23 cellular contexts compared by ENCODE assay signal in the genomic region with DNA sequence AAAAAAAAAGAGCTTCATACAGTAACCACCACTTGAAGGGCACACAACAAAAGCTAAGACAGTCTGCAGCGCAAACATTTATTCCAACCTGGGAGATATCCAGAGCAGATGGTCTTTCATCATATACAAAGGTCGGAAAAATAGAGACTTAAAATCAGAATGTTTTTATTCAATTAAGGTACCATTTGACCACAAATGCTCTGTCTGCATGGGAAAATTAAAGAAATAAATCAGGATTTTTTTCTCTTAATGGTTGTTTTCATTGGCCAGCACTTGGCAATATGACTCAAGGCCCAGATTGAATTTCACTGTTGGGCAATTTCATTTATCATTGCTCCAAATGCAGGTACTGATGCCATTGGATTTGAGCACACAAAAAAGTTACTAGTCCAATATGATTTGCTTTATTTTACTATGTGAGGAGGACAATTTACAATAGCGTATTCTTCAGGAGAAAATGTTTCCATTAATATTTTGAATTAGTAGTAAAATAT.
A peak's percentile ranks its signal among the peaks of the same experiment; 100 is the strongest.
DNase-seq lines count a peak whose midpoint lies in the region; ATAC-seq, FAIRE-seq and TF ChIP-seq lines count a peak whose summit lies in the region.
"Had no signal": no experiment of that assay in that cellular context is flagged by ENCODE, and none has a peak within 500 bp of the region (broad histone marks: within the 10 kb centered on the region; RNA-seq: fewer than 3 reads in every experiment).

No MANE protein-coding gene starts in this region.

- H3K9ac ChIP-seq in SK-N-SH = no peak overlapping the region

- no peaks in the 10 kb centered on the region for H3K36me3 ChIP-seq in SK-N-SH (replicated peaks in 1 of 2; ENCODE audit: control insufficient read depth in 1 of 2, insufficient read depth in 2 of 2, low read length in 1 of 2)
- no peaks in the 10 kb centered on the region for H3K36me3 ChIP-seq in bronchial epithelial cell (ENCODE audit: control insufficient read depth, insufficient read depth, low read length)
- H3K36me3 ChIP-seq: Peyer's patch, SJCRH30 had no signal

- no peak overlapping the region for H3K4me2 ChIP-seq in SK-N-SH

- TF ChIP-seq RAD21 in SK-N-SH (IDR thresholded peaks at IDR 0.05; ENCODE audit: low read length) = no peak

- CTCF ChIA-PET in SK-N-SH (lab: Yijun Ruan, JAX) = no interaction called here

- TF ChIP-seq EP300 in SK-N-SH (IDR thresholded peaks at IDR 0.05; ENCODE audit: borderline replicate concordance in 1 of 2, low read depth in 1 of 2, low read length in 1 of 2) = no peak

- no peaks in the 10 kb centered on the region for H3K9me3 ChIP-seq in SK-N-SH
- H3K9me3 ChIP-seq: Peyer's patch, SJCRH30 had no signal

- no peak for FAIRE-seq in bronchial epithelial cell (lab: Jason Lieb, UNC)
- FAIRE-seq in urothelium cell line (lab: Jason Lieb, UNC) = no peak
- FAIRE-seq: GM12891, H1, HepG2 had no signal

- H3K4me1 ChIP-seq in SK-N-SH (ENCODE audit: control insufficient read depth in 1 of 2, insufficient read depth in 2 of 2, low read depth in 1 of 2, low read length in 1 of 2) = peaks cover 0 to 6% of the 10 kb centered on the region in 2 experiments; a peak in 2 of 4 replicates
- H3K4me1 ChIP-seq: Peyer's patch, SJCRH30 had no signal

- H3F3A ChIP-seq in SK-N-SH (replicated peaks; ENCODE audit: insufficient read depth) = no peaks in the 10 kb centered on the region

- no peaks in the 10 kb centered on the region for H3K27me3 ChIP-seq in SK-N-SH (ENCODE audit: insufficient read depth)
- H3K27me3 ChIP-seq in bronchial epithelial cell (ENCODE audit: control insufficient read depth, insufficient read depth, low read length) = no peaks in the 10 kb centered on the region
- H3K27me3 ChIP-seq: Peyer's patch, SJCRH30 had no signal

- TF ChIP-seq CTCF in SK-N-SH (IDR thresholded peaks at IDR 0.05) (no peak), bronchial epithelial cell (IDR thresholded peaks at IDR 0.05; ENCODE audit: insufficient read depth, low read length, severe bottlenecking) (no peak)

- ATAC-seq in SK-N-SH treated with all-trans-retinoic acid at 6 μM for 48 hours = no peak
- no peak for ATAC-seq in GM21825 (IDR thresholded peaks at IDR 0.05; ENCODE audit: unreplicated experiment)
- no peak for ATAC-seq in GM19397 (IDR thresholded peaks at IDR 0.05; ENCODE audit: unreplicated experiment)
- ATAC-seq: CD8-positive, alpha-beta T cell; HepG2 had no signal

- H3K27ac ChIP-seq in SK-N-SH (ENCODE audit: low read depth in 2 of 2, low read length in 1 of 2) = no peak overlapping the region
- H3K27ac ChIP-seq: Peyer's patch, SJCRH30 had no signal

- no peak overlapping the region for H3K4me3 ChIP-seq in SK-N-SH (ENCODE audit: low read depth in 2 of 2, low read length in 1 of 2)
- H3K4me3 ChIP-seq in bronchial epithelial cell (ENCODE audit: low read depth, low read length) = no peak overlapping the region
- H3K4me3 ChIP-seq: Peyer's patch, SJCRH30 had no signal

- 59% methylated on average over 3 of the region's 3 CpGs for WGBS in SK-N-SH (ENCODE audit: low lambda C conversion rate)

- POLR2A ChIA-PET in SK-N-SH (lab: Yijun Ruan, JAX) = no interaction called here

- DNase-seq in SK-N-SH = no peak
- peak; percentile 2 for DNase-seq in bronchial epithelial cell (ENCODE audit: low read depth)
- peak; percentile 29 for DNase-seq in fibroblast of peridontal ligament (ENCODE audit: extremely low read depth)
- peak; percentile 22 for DNase-seq in stromal cell of bone marrow (ENCODE audit: low read depth)
- DNase-seq in urothelium cell line (ENCODE audit: low spot score) = no peak
- DNase-seq: 8988T; C1 segment of cervical spinal cord; CD8-positive, alpha-beta T cell; DMS153; KBM-7; NCI-H1105 treated with DMSO at 0.1 percent for 48 hours; NCI-H2029 treated with DMSO at 0.1 percent for 48 hours; NCI-H2171 treated with DMSO at 0.1 percent for 48 hours; NCI-H446; NCI-H526; Peyer's patch; SJCRH30 had no signal

- H4K20me1 ChIP-seq in SK-N-SH (ENCODE audit: insufficient read depth) = no peaks in the 10 kb centered on the region

- H3K9me2 ChIP-seq in SK-N-SH = no peaks in the 10 kb centered on the region

- H2AFZ ChIP-seq in SK-N-SH (ENCODE audit: low read depth) = no peak overlapping the region

- no peaks in the 10 kb centered on the region for H3K79me2 ChIP-seq in SK-N-SH (ENCODE audit: insufficient read depth)

TF ChIP-seq in SK-N-SH treated with all-trans-retinoic acid at 6 μM for 48 hours, 23 proteins besides CTCF, POLR2A, EP300 and RAD21:
- no peak for TF ChIP-seq ZNF565 (CRISPR knock-in tag; conservative IDR thresholded peaks at IDR 0.05; ENCODE audit: low read depth)
- TF ChIP-seq CREB5 (CRISPR knock-in tag; IDR thresholded peaks at IDR 0.05; ENCODE audit: low read depth) = 0 out of 2 replicates have a peak, but pooled peaks have one; percentile 31
- TF ChIP-seq ISL1 (CRISPR knock-in tag; IDR thresholded peaks at IDR 0.05) = peak; percentile 97

TF ChIP-seq in SK-N-SH, 30 proteins besides CTCF, POLR2A, EP300 and RAD21:
- TF ChIP-seq, protein P1, sequence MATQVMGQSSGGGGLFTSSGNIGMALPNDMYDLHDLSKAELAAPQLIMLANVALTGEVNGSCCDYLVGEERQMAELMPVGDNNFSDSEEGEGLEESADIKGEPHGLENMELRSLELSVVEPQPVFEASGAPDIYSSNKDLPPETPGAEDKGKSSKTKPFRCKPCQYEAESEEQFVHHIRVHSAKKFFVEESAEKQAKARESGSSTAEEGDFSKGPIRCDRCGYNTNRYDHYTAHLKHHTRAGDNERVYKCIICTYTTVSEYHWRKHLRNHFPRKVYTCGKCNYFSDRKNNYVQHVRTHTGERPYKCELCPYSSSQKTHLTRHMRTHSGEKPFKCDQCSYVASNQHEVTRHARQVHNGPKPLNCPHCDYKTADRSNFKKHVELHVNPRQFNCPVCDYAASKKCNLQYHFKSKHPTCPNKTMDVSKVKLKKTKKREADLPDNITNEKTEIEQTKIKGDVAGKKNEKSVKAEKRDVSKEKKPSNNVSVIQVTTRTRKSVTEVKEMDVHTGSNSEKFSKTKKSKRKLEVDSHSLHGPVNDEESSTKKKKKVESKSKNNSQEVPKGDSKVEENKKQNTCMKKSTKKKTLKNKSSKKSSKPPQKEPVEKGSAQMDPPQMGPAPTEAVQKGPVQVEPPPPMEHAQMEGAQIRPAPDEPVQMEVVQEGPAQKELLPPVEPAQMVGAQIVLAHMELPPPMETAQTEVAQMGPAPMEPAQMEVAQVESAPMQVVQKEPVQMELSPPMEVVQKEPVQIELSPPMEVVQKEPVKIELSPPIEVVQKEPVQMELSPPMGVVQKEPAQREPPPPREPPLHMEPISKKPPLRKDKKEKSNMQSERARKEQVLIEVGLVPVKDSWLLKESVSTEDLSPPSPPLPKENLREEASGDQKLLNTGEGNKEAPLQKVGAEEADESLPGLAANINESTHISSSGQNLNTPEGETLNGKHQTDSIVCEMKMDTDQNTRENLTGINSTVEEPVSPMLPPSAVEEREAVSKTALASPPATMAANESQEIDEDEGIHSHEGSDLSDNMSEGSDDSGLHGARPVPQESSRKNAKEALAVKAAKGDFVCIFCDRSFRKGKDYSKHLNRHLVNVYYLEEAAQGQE (IDR thresholded peaks at IDR 0.05; ENCODE audit: low read depth, low read length) = no peak
- TF ChIP-seq USF2 (IDR thresholded peaks at IDR 0.05; ENCODE audit: borderline replicate concordance, low read depth, low read length) (no peak), RFX5 (IDR thresholded peaks at IDR 0.05; ENCODE audit: low read length) (no peak), FOXM1 (IDR thresholded peaks at IDR 0.05; ENCODE audit: low read depth) (no peak)

Comparison
In these comparisons a context has a peak if more than half of its experiments do, and no peak if none do; other contexts are left out.
1. DNase-seq: peak in bronchial epithelial cell (single experiment), fibroblast of peridontal ligament (single experiment) and stromal cell of bone marrow (single experiment); none in SK-N-SH (single experiment) and urothelium cell line (single experiment).